In genomic region chr12:47817272-47818006, GRCh38 we compare ENCODE assay signal across 8 cellular contexts. TPM values are rescaled to one million over a fixed set of nuclear protein-coding genes. Genes with fewer than 3 reads are reported as not detected.
DNase-seq lines count a peak whose midpoint lies in the region; ATAC-seq and TF ChIP-seq lines count a peak whose summit lies in the region.

No MANE protein-coding gene starts in this region.

- peak overlapping the region; percentile 98 for H3K27ac Mint-ChIP-seq in activated CD8-positive, alpha-beta T cell treated with anti-CD3 and anti-CD28 coated beads for 36 hours
- peak overlapping the region; percentile 99 for H3K27ac Mint-ChIP-seq in stimulated activated naive B cell treated with anti-CD40 and anti-IgM and Interleukin-4, amounts not matched to agents 10 μg/mL and 1 μg/mL and 100 μg/mL, for 72 hours

- CTCF ChIA-PET in activated CD8-positive, alpha-beta T cell treated with anti-CD3 and anti-CD28 coated beads for 36 hours (lab: Charles Lee): interaction anchor here (1.1 to 7.3 kb wide), 10 partner anchors 9 to 76 kb away, joined by 3 to 240 read pairs (median 6); no protein-coding TSS in a partner anchor

- TF ChIP-seq CTCF in HFF-Myc (IDR thresholded peaks at IDR 0.05; ENCODE audit: low read depth, low read length, missing control alignments): peak; percentile 32
- TF ChIP-seq CTCF in activated CD8-positive, alpha-beta T cell treated with anti-CD3 and anti-CD28 coated beads for 36 hours (IDR thresholded peaks at IDR 0.05): peak; percentile 36

- H3K9me3 Mint-ChIP-seq in activated CD8-positive, alpha-beta T cell treated with anti-CD3 and anti-CD28 coated beads for 36 hours: peaks cover 3% of the 10 kb centered on the region
- H3K9me3 Mint-ChIP-seq in stimulated activated naive B cell treated with anti-CD40 and anti-IgM and Interleukin-4, amounts not matched to agents 10 μg/mL and 1 μg/mL and 100 μg/mL, for 72 hours: peaks cover 0 to 5% of the 10 kb centered on the region in 2 donors

- POLR2A ChIA-PET in activated CD8-positive, alpha-beta T cell treated with anti-CD3 and anti-CD28 coated beads for 36 hours (lab: Charles Lee): interaction anchor here (1.0 to 37.9 kb wide), 11 partner anchors 10 to 73 kb away, joined by 3 to 904 read pairs (median 3); partner anchors contain the start of gene SLC48A1

- H3K4me3 Mint-ChIP-seq in activated CD8-positive, alpha-beta T cell treated with anti-CD3 and anti-CD28 coated beads for 36 hours: peak overlapping the region; percentile 86
- peak overlapping the region; percentile 90 to 97 for H3K4me3 Mint-ChIP-seq in stimulated activated naive B cell treated with anti-CD40 and anti-IgM and Interleukin-4, amounts not matched to agents 10 μg/mL and 1 μg/mL and 100 μg/mL, for 72 hours

- WGBS in right cardiac atrium: 22% methylated on average over 7 of the region's 7 CpGs

- intact Hi-C loops in activated CD8-positive, alpha-beta T cell treated with anti-CD3 and anti-CD28 coated beads for 36 hours (cut with micrococcal nuclease): loop anchor here (10.0 kb wide), 1 partner anchor 603 kb away; no protein-coding TSS in a partner anchor
- intact Hi-C loops in right cardiac atrium (cut with DNase I): no loop called here

- peaks cover 46% of the 10 kb centered on the region for H3K4me1 ChIP-seq in right cardiac atrium (ENCODE audit: control insufficient read depth, insufficient read depth, low read length)

- H3K27me3 ChIP-seq in right cardiac atrium (ENCODE audit: control insufficient read depth, insufficient read depth): no peaks in the 10 kb centered on the region

- H3K27ac ChIP-seq in right cardiac atrium (ENCODE audit: low read length): peak overlapping the region; percentile 87

- H3K9me3 ChIP-seq in right cardiac atrium (ENCODE audit: control insufficient read depth, low read length): no peaks in the 10 kb centered on the region

- DNase-seq in HFF-Myc (ENCODE audit: extremely low read depth, low read depth): no peak
- peak; percentile 32 for DNase-seq in activated CD8-positive, alpha-beta T cell treated with anti-CD3 and anti-CD28 coated beads for 36 hours
- peak in 2 of 3 donors; percentile 49 to 62 for DNase-seq in right cardiac atrium
- DNase-seq in stimulated activated naive B cell treated with anti-CD40 and anti-IgM and Interleukin-4, amounts not matched to agents 10 μg/mL and 1 μg/mL and 100 μg/mL, for 72 hours: no peak

- peaks cover 69% of the 10 kb centered on the region for H3K36me3 Mint-ChIP-seq in activated CD8-positive, alpha-beta T cell treated with anti-CD3 and anti-CD28 coated beads for 36 hours (ENCODE audit: low read depth)
- peaks cover 20 to 48% of the 10 kb centered on the region in 2 donors for H3K36me3 Mint-ChIP-seq in stimulated activated naive B cell treated with anti-CD40 and anti-IgM and Interleukin-4, amounts not matched to agents 10 μg/mL and 1 μg/mL and 100 μg/mL, for 72 hours

- peak overlapping the region; percentile 91 for H3K4me3 ChIP-seq in HFF-Myc (replicated peaks; ENCODE audit: low read depth, low read length)
- peak overlapping the region; percentile 94 for H3K4me3 ChIP-seq in right cardiac atrium (ENCODE audit: low read length)

- H3K27me3 Mint-ChIP-seq in activated CD8-positive, alpha-beta T cell treated with anti-CD3 and anti-CD28 coated beads for 36 hours: no peaks in the 10 kb centered on the region
- no peaks in the 10 kb centered on the region for H3K27me3 Mint-ChIP-seq in stimulated activated naive B cell treated with anti-CD40 and anti-IgM and Interleukin-4, amounts not matched to agents 10 μg/mL and 1 μg/mL and 100 μg/mL, for 72 hours

- no peak for ATAC-seq in activated CD8-positive, alpha-beta T cell treated with anti-CD3 and anti-CD28 coated beads for 36 hours
- no peak for ATAC-seq in right cardiac atrium
- no peak for ATAC-seq in stimulated activated naive B cell treated with anti-CD40 and anti-IgM and Interleukin-4, amounts not matched to agents 10 μg/mL and 1 μg/mL and 100 μg/mL, for 72 hours (replicated peaks)
- ATAC-seq in HG03378 (IDR thresholded peaks at IDR 0.05; ENCODE audit: unreplicated experiment): no peak
- no peak for ATAC-seq in GM21737 (IDR thresholded peaks at IDR 0.05; ENCODE audit: unreplicated experiment)
- no peak for ATAC-seq in HG03457 (IDR thresholded peaks at IDR 0.05; ENCODE audit: unreplicated experiment)
- ATAC-seq in GM18502 (IDR thresholded peaks at IDR 0.05; ENCODE audit: poor library complexity, unreplicated experiment): no peak

- H3K4me1 Mint-ChIP-seq in activated CD8-positive, alpha-beta T cell treated with anti-CD3 and anti-CD28 coated beads for 36 hours (ENCODE audit: low read depth): peaks cover 44% of the 10 kb centered on the region
- H3K4me1 Mint-ChIP-seq in stimulated activated naive B cell treated with anti-CD40 and anti-IgM and Interleukin-4, amounts not matched to agents 10 μg/mL and 1 μg/mL and 100 μg/mL, for 72 hours: peaks cover 60 to 77% of the 10 kb centered on the region in 2 donors

RNA-seq across cellular contexts. Expression of gene HDAC7, which starts 2.3 kb away (rescaled TPM):
- total RNA-seq in activated CD8-positive, alpha-beta T cell treated with anti-CD3 and anti-CD28 coated beads for 36 hours: 100 to 1,000 TPM; 373 to 382 TPM
- total RNA-seq in right cardiac atrium: 10 to 100 TPM; 46.5 to 60.1 (median 51.1) TPM
- 38.0 TPM for polyA plus RNA-seq in right cardiac atrium

RNA-seq across cellular contexts. Expression of gene SLC48A1, which starts 44.4 kb away (rescaled TPM):
- total RNA-seq in activated CD8-positive, alpha-beta T cell treated with anti-CD3 and anti-CD28 coated beads for 36 hours: 10 to 100 TPM in 1 of 2 experiments, 1 to 10 TPM in 1; 8.8 to 10.2 TPM
- total RNA-seq in right cardiac atrium: 10 to 100 TPM; 26.5 to 30.1 (median 27.6) TPM
- 22.0 TPM for polyA plus RNA-seq in right cardiac atrium

RNA-seq across cellular contexts. Expression of gene RAPGEF3, which starts 58.8 kb away (rescaled TPM):
- under 1 TPM; 0.56 to 0.58 TPM for total RNA-seq in activated CD8-positive, alpha-beta T cell treated with anti-CD3 and anti-CD28 coated beads for 36 hours
- 10 to 100 TPM; 14.1 to 28.7 (median 23.3) TPM for total RNA-seq in right cardiac atrium
- polyA plus RNA-seq in right cardiac atrium: 44.9 TPM

Comparison
In these comparisons a context has a peak if more than half of its experiments do, and no peak if none do; other contexts are left out.
1. DNase-seq: peak in activated CD8-positive, alpha-beta T cell treated with anti-CD3 and anti-CD28 coated beads for 36 hours (single experiment) and right cardiac atrium (2 of 3); none in HFF-Myc (single experiment) and stimulated activated naive B cell treated with anti-CD40 and anti-IgM and Interleukin-4, amounts not matched to agents 10 μg/mL and 1 μg/mL and 100 μg/mL, for 72 hours (single experiment).
2. RNA of gene HDAC7, which starts 2.3 kb away (total RNA-seq): 373 to 382 TPM in activated CD8-positive, alpha-beta T cell treated with anti-CD3 and anti-CD28 coated beads for 36 hours; 46.5 to 60.1 TPM in right cardiac atrium; every median in the first group is over 4 times any median in the second.
3. RNA of gene RAPGEF3, which starts 58.8 kb away (total RNA-seq): 14.1 to 28.7 TPM in right cardiac atrium; 0.56 to 0.58 TPM in activated CD8-positive, alpha-beta T cell treated with anti-CD3 and anti-CD28 coated beads for 36 hours; every median in the first group is over 4 times any median in the second.